ENCODE assay signal across 11 cellular contexts in genomic region chr2:223612501-223612900, GRCh38. TPM values are rescaled to one million over a fixed set of nuclear protein-coding genes. Genes with fewer than 3 reads are reported as not detected.
DNase-seq lines count a peak whose midpoint lies in the region; ATAC-seq and TF ChIP-seq lines count a peak whose summit lies in the region.
"Had no signal": no experiment of that assay in that cellular context is flagged by ENCODE, and none has a peak within 500 bp of the region (broad histone marks: within the 10 kb centered on the region; RNA-seq: fewer than 3 reads in every experiment).

No MANE protein-coding gene starts in this region.

- peak overlapping the region; percentile 58 for H3K4me2 ChIP-seq in parathyroid adenoma (ENCODE audit: low read length)

- H3K27ac Mint-ChIP-seq in glutamatergic neuron (ENCODE audit: unreplicated experiment) = peak overlapping the region; percentile 85
- H3K27ac Mint-ChIP-seq in CD8-positive, alpha-beta T cell = no peak overlapping the region
- H3K27ac Mint-ChIP-seq: activated T-helper 1 cell treated with anti-CD3 and anti-CD28 coated beads, Interleukin-12 subunit alpha, Interleukin-12 subunit beta, Interleukin-2, Interleukin-4 antibody, amounts not matched to agents 30 ng/mL and 10 ng/mL and 1 ng/mL, durations not matched to agents 14 hours and 24 hours and 36 hours; CD8-positive, alpha-beta memory T cell; naive thymus-derived CD8-positive, alpha-beta T cell had no signal

- H3K9me3 ChIP-seq in adipocyte (ENCODE audit: control insufficient read depth, low read length) (no peaks in the 10 kb centered on the region), parathyroid adenoma (ENCODE audit: control insufficient read depth, low read length) (no peaks in the 10 kb centered on the region)
- H3K9me3 ChIP-seq in CD8-positive, alpha-beta T cell (ENCODE audit: low read length) = no peaks in the 10 kb centered on the region

- no peaks in the 10 kb centered on the region for H3K36me3 Mint-ChIP-seq in glutamatergic neuron (ENCODE audit: unreplicated experiment)
- no peaks in the 10 kb centered on the region for H3K36me3 Mint-ChIP-seq in CD8-positive, alpha-beta T cell
- H3K36me3 Mint-ChIP-seq: CD8-positive, alpha-beta memory T cell had no signal

- H3K27ac ChIP-seq in parathyroid adenoma = peak overlapping the region; percentile 88
- H3K27ac ChIP-seq in CD8-positive, alpha-beta T cell (ENCODE audit: low read depth, low read length) = no peak overlapping the region

- peaks cover 9% of the 10 kb centered on the region for H3K4me1 Mint-ChIP-seq in glutamatergic neuron (ENCODE audit: low read depth, unreplicated experiment)
- H3K4me1 Mint-ChIP-seq in CD8-positive, alpha-beta T cell (ENCODE audit: low read depth) = no peaks in the 10 kb centered on the region
- H3K4me1 Mint-ChIP-seq: CD8-positive, alpha-beta memory T cell had no signal

- DNase-seq in AG10803 (ENCODE audit: low read depth) (no peak), adipocyte (ENCODE audit: low read depth) (no peak), glutamatergic neuron (no peak), occipital lobe (lab: John Stamatoyannopoulos, UW) (no peak)
- DNase-seq in CD8-positive, alpha-beta T cell = no peak
- DNase-seq in activated T-cell treated with anti-CD3 and anti-CD28 coated beads, Interleukin-2, amount 50 U/mL, for 1 hour = no peak
- DNase-seq: CD8-positive, alpha-beta memory T cell; naive thymus-derived CD8-positive, alpha-beta T cell had no signal

- H3K9ac ChIP-seq in adipocyte (ENCODE audit: low read length) (peak overlapping the region; percentile 76), parathyroid adenoma (no peak overlapping the region)

- intact Hi-C loops in CD8-positive, alpha-beta T cell (cut with DNase I, micrococcal nuclease) = no loop called here

- no peaks in the 10 kb centered on the region for H3K79me2 ChIP-seq in parathyroid adenoma

- peaks cover 6% of the 10 kb centered on the region for H3K27me3 Mint-ChIP-seq in glutamatergic neuron (ENCODE audit: unreplicated experiment)
- H3K27me3 Mint-ChIP-seq in CD8-positive, alpha-beta T cell (ENCODE audit: low read depth) = peaks cover 38% of the 10 kb centered on the region

- CTCF ChIA-PET in CD8-positive, alpha-beta T cell (lab: Charles Lee) = no interaction called here

- peak overlapping the region; percentile 84 for H2AFZ ChIP-seq in parathyroid adenoma

- H3K4me3 Mint-ChIP-seq in glutamatergic neuron (ENCODE audit: unreplicated experiment) = no peak overlapping the region
- H3K4me3 Mint-ChIP-seq in CD8-positive, alpha-beta T cell = no peak overlapping the region
- H3K4me3 Mint-ChIP-seq: activated T-helper 1 cell treated with anti-CD3 and anti-CD28 coated beads, Interleukin-12 subunit alpha, Interleukin-12 subunit beta, Interleukin-2, Interleukin-4 antibody, amounts not matched to agents 30 ng/mL and 10 ng/mL and 1 ng/mL, durations not matched to agents 14 hours and 24 hours and 36 hours; CD8-positive, alpha-beta memory T cell; naive thymus-derived CD8-positive, alpha-beta T cell had no signal

- H3K4me1 ChIP-seq in adipocyte (ENCODE audit: control insufficient read depth, insufficient read depth, low read length) (peaks cover 13% of the 10 kb centered on the region), parathyroid adenoma (peaks cover 11% of the 10 kb centered on the region)
- no peaks in the 10 kb centered on the region for H3K4me1 ChIP-seq in CD8-positive, alpha-beta T cell (ENCODE audit: insufficient read depth, low read length)

- no peaks in the 10 kb centered on the region for H3K36me3 ChIP-seq in adipocyte (ENCODE audit: control insufficient read depth, insufficient read depth, low read length, severe bottlenecking)
- no peaks in the 10 kb centered on the region for H3K36me3 ChIP-seq in parathyroid adenoma (ENCODE audit: control insufficient read depth, insufficient read depth, low read length)
- H3K36me3 ChIP-seq in CD8-positive, alpha-beta T cell (ENCODE audit: insufficient read depth, low read length) = no peaks in the 10 kb centered on the region

- H3K27me3 ChIP-seq in adipocyte (replicated peaks; ENCODE audit: control insufficient read depth, insufficient read depth, low read length) = no peaks in the 10 kb centered on the region
- H3K27me3 ChIP-seq in parathyroid adenoma (ENCODE audit: control insufficient read depth, insufficient read depth, low read length) = no peaks in the 10 kb centered on the region
- H3K27me3 ChIP-seq in CD8-positive, alpha-beta T cell (ENCODE audit: insufficient read depth, low read length) = peaks cover 2% of the 10 kb centered on the region

- H3K9me3 Mint-ChIP-seq in glutamatergic neuron (ENCODE audit: unreplicated experiment) = peaks cover 5% of the 10 kb centered on the region
- peaks cover 2% of the 10 kb centered on the region for H3K9me3 Mint-ChIP-seq in CD8-positive, alpha-beta T cell
- H3K9me3 Mint-ChIP-seq: activated T-helper 1 cell treated with anti-CD3 and anti-CD28 coated beads, Interleukin-12 subunit alpha, Interleukin-12 subunit beta, Interleukin-2, Interleukin-4 antibody, amounts not matched to agents 30 ng/mL and 10 ng/mL and 1 ng/mL, durations not matched to agents 14 hours and 24 hours and 36 hours had no signal

- no peak for TF ChIP-seq CTCF in AG10803 (conservative IDR thresholded peaks at IDR 0.05; ENCODE audit: low read length)
- no peak for TF ChIP-seq CTCF in glutamatergic neuron (IDR thresholded peaks at IDR 0.05; ENCODE audit: partially characterized antibody, unreplicated experiment)
- TF ChIP-seq CTCF in parathyroid adenoma (IDR thresholded peaks at IDR 0.05) = no peak
- TF ChIP-seq CTCF in CD8-positive, alpha-beta T cell (IDR thresholded peaks at IDR 0.05) = no peak

- ATAC-seq in CD8-positive, alpha-beta T cell = no peak
- ATAC-seq in HG02798 (IDR thresholded peaks at IDR 0.05; ENCODE audit: poor library complexity, unreplicated experiment) = no peak
- ATAC-seq: naive thymus-derived CD8-positive, alpha-beta T cell had no signal

- POLR2A ChIA-PET in CD8-positive, alpha-beta T cell (lab: Charles Lee) = no interaction called here

- H3K4me3 ChIP-seq in AG10803 (ENCODE audit: low read length) (peak overlapping the region; percentile 52), adipocyte (ENCODE audit: low read length) (peak overlapping the region; percentile 80), parathyroid adenoma (ENCODE audit: low read depth, low read length) (no peak overlapping the region)
- no peak overlapping the region for H3K4me3 ChIP-seq in CD8-positive, alpha-beta T cell (ENCODE audit: low read depth, low read length)

RNA-seq across cellular contexts. Expression of gene SCG2, which starts 10.3 kb away (rescaled TPM):
- 38.7 TPM for total RNA-seq in glutamatergic neuron (ENCODE audit: unreplicated experiment)
- total RNA-seq in CD8-positive, alpha-beta T cell = not detected
- total RNA-seq in occipital lobe = 52.9 TPM
- total RNA-seq: activated T-helper 1 cell treated with anti-CD3 and anti-CD28 coated beads, Interleukin-12 subunit alpha, Interleukin-12 subunit beta, Interleukin-2, Interleukin-4 antibody, amounts not matched to agents 30 ng/mL and 10 ng/mL and 1 ng/mL, durations not matched to agents 14 hours and 24 hours and 36 hours; CD8-positive, alpha-beta memory T cell; naive thymus-derived CD8-positive, alpha-beta T cell had no signal

Comparison
In these comparisons a context has a peak if more than half of its experiments do, and no peak if none do; other contexts are left out.
1. H3K4me3 ChIP-seq: peak in AG10803 (single experiment) and adipocyte (single experiment); none in parathyroid adenoma (single experiment) and CD8-positive, alpha-beta T cell (single experiment).
2. RNA of gene SCG2, which starts 10.3 kb away (total RNA-seq): 52.9 TPM in occipital lobe (single experiment) and 38.7 TPM in glutamatergic neuron (single experiment); not detected in CD8-positive, alpha-beta T cell; every median in the first group is over 10 times any median in the second.